ENCODE assay signal across 8 cellular contexts in the genomic region with DNA sequence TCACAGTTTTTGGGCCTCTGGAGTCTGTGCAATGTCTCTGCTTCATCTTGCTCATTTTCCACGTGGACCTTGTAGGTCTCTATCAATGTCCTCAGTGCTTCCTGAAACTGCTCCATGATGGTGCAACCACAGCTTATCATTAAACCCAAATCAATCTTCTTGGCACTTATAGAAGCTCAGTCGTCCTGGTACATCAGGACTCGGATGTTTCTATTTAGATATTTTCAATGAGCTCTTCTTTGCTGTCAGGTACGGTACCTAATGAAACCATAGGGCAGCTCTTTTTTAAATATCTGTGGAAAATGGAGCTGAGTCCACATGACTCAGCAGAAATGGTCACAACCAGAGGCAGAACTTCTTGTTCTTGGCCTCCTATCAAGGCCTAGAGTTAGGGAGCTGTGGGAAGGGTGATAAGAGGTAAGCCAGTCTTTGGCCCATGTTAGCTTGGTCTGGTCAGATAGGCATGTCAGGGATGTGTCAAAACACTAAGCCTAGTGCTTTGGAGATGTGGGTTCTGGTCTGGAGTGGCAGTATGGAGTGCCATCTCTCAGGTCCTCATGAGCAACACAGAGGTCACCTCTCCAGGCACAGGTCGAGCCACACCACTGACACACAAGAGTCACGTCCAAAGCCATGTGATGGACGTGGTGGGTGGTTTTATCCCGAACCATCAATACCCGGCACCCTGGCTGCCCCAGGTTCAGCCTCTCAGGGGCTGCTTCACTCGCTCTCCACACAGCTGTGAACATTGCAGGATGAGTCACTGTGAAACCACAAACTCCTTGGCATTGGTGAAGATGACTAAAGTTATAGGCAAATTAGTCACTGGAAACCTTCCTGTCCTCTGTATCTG.
DNase-seq lines count a peak whose midpoint lies in the region; ATAC-seq, FAIRE-seq and TF ChIP-seq lines count a peak whose summit lies in the region.

No MANE protein-coding gene starts in this region.

- intact Hi-C loops in activated naive CD4-positive, alpha-beta T cell treated with anti-CD3 and anti-CD28 coated beads for 36 hours (cut with micrococcal nuclease), result loop anchor here (1.0 to 5.0 kb wide), 8 partner anchors 87 to 575 kb away; partner anchors contain the start of genes FMC1, MKRN1 and TBXAS1
- intact Hi-C loops in kidney (cut with DNase I), result no loop called here

- H3K9ac ChIP-seq in kidney (ENCODE audit: low read length in 2 of 2), result no peak overlapping the region

- peak overlapping the region; percentile 19 for H3K27ac Mint-ChIP-seq in activated naive CD4-positive, alpha-beta T cell treated with anti-CD3 and anti-CD28 coated beads for 36 hours

- 82% methylated on average over 10 of the region's 10 CpGs for WGBS in hepatocyte (ENCODE audit: low lambda C conversion rate, missing lambda C conversion rate)

- no peaks in the 10 kb centered on the region for H3K36me3 ChIP-seq in hepatocyte (replicated peaks; ENCODE audit: insufficient read depth, low read depth)
- H3K36me3 ChIP-seq in kidney (ENCODE audit: control insufficient read depth in 1 of 2, insufficient read depth in 2 of 2, low read length in 2 of 2), result no peaks in the 10 kb centered on the region

- H3K27me3 Mint-ChIP-seq in activated naive CD4-positive, alpha-beta T cell treated with anti-CD3 and anti-CD28 coated beads for 36 hours (ENCODE audit: low read depth), result peaks cover 2% of the 10 kb centered on the region

- H3K9me2 ChIP-seq in hepatocyte (replicated peaks; ENCODE audit: insufficient read depth), result no peaks in the 10 kb centered on the region

- H3K36me3 Mint-ChIP-seq in activated naive CD4-positive, alpha-beta T cell treated with anti-CD3 and anti-CD28 coated beads for 36 hours (ENCODE audit: low read depth), result no peaks in the 10 kb centered on the region

- H3K4me2 ChIP-seq in hepatocyte, result no peak overlapping the region

- H3K4me3 Mint-ChIP-seq in activated naive CD4-positive, alpha-beta T cell treated with anti-CD3 and anti-CD28 coated beads for 36 hours, result no peak overlapping the region

- DNase-seq in stimulated activated naive CD4-positive, alpha-beta T cell treated with Interleukin-2 at 50 U/mL for 16 hours (lab: John Stamatoyannopoulos, UW), result peak; percentile 63
- DNase-seq in stimulated activated naive CD4-positive, alpha-beta T cell (lab: John Stamatoyannopoulos, UW), result no peak
- peak; percentile 83 for DNase-seq in RPMI8226
- peak; percentile 87 for DNase-seq in activated naive CD4-positive, alpha-beta T cell treated with anti-CD3 and anti-CD28 coated beads for 36 hours
- peak; percentile 47 for DNase-seq in hepatocyte (ENCODE audit: low spot score)
- DNase-seq in stimulated activated CD4-positive, alpha-beta T cell treated with anti-CD3 and anti-CD28 coated beads, TNF-alpha, amount 100 ng/mL, for 24 hours (ENCODE audit: low read depth in 3 of 3), result peak; percentile 45 to 55 (median 48)
- DNase-seq in kidney, result no peak

- H3K27ac ChIP-seq in hepatocyte, result peak overlapping the region; percentile 56
- H3K27ac ChIP-seq in kidney (ENCODE audit: low read depth in 2 of 2, low read length in 2 of 2), result no peak overlapping the region

- ATAC-seq in HG03103 (IDR thresholded peaks at IDR 0.05; ENCODE audit: low read depth, unreplicated experiment), result peak; percentile 87

- no peaks in the 10 kb centered on the region for H3K27me3 ChIP-seq in hepatocyte

- H3K79me2 ChIP-seq in hepatocyte, result no peaks in the 10 kb centered on the region

- no peak overlapping the region for H2AFZ ChIP-seq in hepatocyte

- H3K9me3 Mint-ChIP-seq in activated naive CD4-positive, alpha-beta T cell treated with anti-CD3 and anti-CD28 coated beads for 36 hours, result no peaks in the 10 kb centered on the region

- TF ChIP-seq CTCF in hepatocyte (IDR thresholded peaks at IDR 0.05; ENCODE audit: poor library complexity), result no peak
- TF ChIP-seq CTCF in kidney (IDR thresholded peaks at IDR 0.05; ENCODE audit: borderline replicate concordance, extremely low read depth, insufficient read depth), result no peak

- H3K9me3 ChIP-seq in hepatocyte (ENCODE audit: low read depth) (no peaks in the 10 kb centered on the region), kidney (ENCODE audit: control insufficient read depth in 1 of 2, low read length in 2 of 2) (no peaks in the 10 kb centered on the region)

- H4K20me1 ChIP-seq in hepatocyte (ENCODE audit: insufficient read depth, poor library complexity, severe bottlenecking), result no peaks in the 10 kb centered on the region

- peaks cover 24% of the 10 kb centered on the region for H3K4me1 Mint-ChIP-seq in activated naive CD4-positive, alpha-beta T cell treated with anti-CD3 and anti-CD28 coated beads for 36 hours (ENCODE audit: low read depth)

- CTCF ChIA-PET in activated naive CD4-positive, alpha-beta T cell treated with anti-CD3 and anti-CD28 coated beads for 36 hours (lab: Charles Lee), result interaction anchor here (0.6 to 1.3 kb wide), 5 partner anchors 12 to 314 kb away, joined by 3 to 4 read pairs (median 3); no protein-coding TSS in a partner anchor

- no peak for FAIRE-seq in kidney (lab: Jason Lieb, UNC)

- H3K4me1 ChIP-seq in hepatocyte (ENCODE audit: insufficient read depth) (peaks cover 29% of the 10 kb centered on the region), kidney (ENCODE audit: control insufficient read depth in 1 of 2, insufficient read depth in 1 of 2, low read depth in 1 of 2, low read length in 2 of 2) (peaks cover 0 to 2% of the 10 kb centered on the region in 2 donors)

- H3K4me3 ChIP-seq in hepatocyte (no peak overlapping the region), kidney (ENCODE audit: low read length in 2 of 2) (no peak overlapping the region)

Comparison
In these comparisons a context has a peak if more than half of its experiments do, and no peak if none do; other contexts are left out.
1. DNase-seq: peak in stimulated activated naive CD4-positive, alpha-beta T cell treated with Interleukin-2 at 50 U/mL for 16 hours (single experiment), RPMI8226 (single experiment), activated naive CD4-positive, alpha-beta T cell treated with anti-CD3 and anti-CD28 coated beads for 36 hours (single experiment), hepatocyte (single experiment) and stimulated activated CD4-positive, alpha-beta T cell treated with anti-CD3 and anti-CD28 coated beads, TNF-alpha, amount 100 ng/mL, for 24 hours (3 of 3); none in stimulated activated naive CD4-positive, alpha-beta T cell (0 of 6) and kidney (single experiment).